8 cellular contexts compared by ENCODE assay signal in the genomic region with DNA sequence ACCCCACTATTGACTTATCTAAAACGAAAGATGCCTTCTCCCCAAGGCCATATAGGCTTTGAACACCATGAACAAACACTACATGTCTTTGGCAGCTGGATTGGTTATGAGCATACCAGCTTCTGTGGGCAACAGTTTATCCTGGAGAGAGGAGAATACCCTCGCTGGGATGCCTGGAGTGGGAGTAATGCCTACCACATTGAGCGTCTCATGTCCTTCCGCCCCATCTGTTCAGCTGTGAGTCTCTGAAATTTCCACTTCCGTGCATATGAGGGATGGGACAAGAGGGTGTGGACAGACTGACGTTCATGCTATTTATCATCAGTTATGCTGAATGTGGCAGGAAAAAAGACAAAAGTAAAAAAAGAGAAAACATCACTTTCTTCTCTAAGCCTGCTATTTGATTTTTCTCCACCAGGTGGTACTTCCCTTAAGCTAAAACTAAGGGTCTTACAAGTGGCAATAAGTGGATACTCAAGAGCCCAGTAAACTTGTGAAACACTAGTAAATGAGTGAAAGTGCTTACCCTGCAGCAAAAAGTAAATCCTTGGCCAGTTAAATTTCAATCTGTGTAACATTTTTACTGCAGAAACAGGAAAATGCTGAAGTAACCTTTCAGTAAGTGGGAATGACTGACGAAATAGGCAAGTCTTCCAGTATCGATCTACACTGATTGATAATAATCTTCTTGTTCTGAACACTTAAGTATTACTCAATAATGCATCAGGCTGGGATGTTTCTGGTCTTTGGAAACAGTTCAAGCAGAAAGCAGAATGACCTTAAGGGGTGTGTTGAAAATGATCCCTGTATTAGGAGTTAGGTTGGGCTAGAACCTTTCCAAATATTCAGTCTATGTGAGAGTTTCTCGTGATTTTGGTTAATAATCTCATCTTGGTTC. TPM values are rescaled to one million over a fixed set of nuclear protein-coding genes. Genes with fewer than 3 reads are reported as not detected.
A peak's percentile ranks its signal among the peaks of the same experiment; 100 is the strongest.
DNase-seq lines count a peak whose midpoint lies in the region; ATAC-seq and TF ChIP-seq lines count a peak whose summit lies in the region.

No MANE protein-coding gene starts in this region.

- no peaks in the 10 kb centered on the region for H3K9me2 ChIP-seq in neural cell (ENCODE audit: insufficient read depth, low read length)

- H2AFZ ChIP-seq in DND-41 (ENCODE audit: low read depth, low read length): no peak overlapping the region
- H2AFZ ChIP-seq in mammary epithelial cell (ENCODE audit: low read depth, low read length): no peak overlapping the region
- no peak overlapping the region for H2AFZ ChIP-seq in neural cell (ENCODE audit: low read depth, low read length)

- BruUV-seq in mammary epithelial cell (replicated peaks; lab: Mats Ljungman, UMichigan): TSS peak; percentile 2

- no peak overlapping the region for H3K27ac ChIP-seq in DND-41 (ENCODE audit: low read length)
- H3K27ac ChIP-seq in mammary epithelial cell (ENCODE audit: insufficient read depth, low read depth, low read length): no peak overlapping the region
- H3K27ac ChIP-seq in neural cell (ENCODE audit: low read length): no peak overlapping the region

- no peak for ATAC-seq in DND-41 (ENCODE audit: insufficient read depth, low read depth)
- no peak for ATAC-seq in HG03521 (IDR thresholded peaks at IDR 0.05; ENCODE audit: unreplicated experiment)
- no peak for ATAC-seq in Right ventricle myocardium superior (ENCODE audit: poor library complexity)

- no peaks in the 10 kb centered on the region for H3K9me3 ChIP-seq in DND-41 (ENCODE audit: insufficient read depth, low read length, severe bottlenecking)
- no peaks in the 10 kb centered on the region for H3K9me3 ChIP-seq in mammary epithelial cell (replicated peaks; ENCODE audit: insufficient read depth, low read length)
- H3K9me3 ChIP-seq in neural cell (ENCODE audit: low read length): no peaks in the 10 kb centered on the region

- H3K36me3 ChIP-seq in DND-41 (ENCODE audit: insufficient read depth, low read length) (peaks cover 19% of the 10 kb centered on the region), mammary epithelial cell (ENCODE audit: insufficient read depth, low read length) (no peaks in the 10 kb centered on the region), neural cell (ENCODE audit: insufficient read depth, low read length) (no peaks in the 10 kb centered on the region)

- WGBS in mammary epithelial cell (ENCODE audit: low coverage, missing lambda C conversion rate): 77% methylated on average over 9 of the region's 9 CpGs

- H3K27me3 ChIP-seq in DND-41 (ENCODE audit: insufficient read depth, low read length, poor library complexity) (no peaks in the 10 kb centered on the region), mammary epithelial cell (ENCODE audit: insufficient read depth, low read length) (no peaks in the 10 kb centered on the region), neural cell (ENCODE audit: insufficient read depth, low read depth, low read length) (no peaks in the 10 kb centered on the region)

- H3K79me2 ChIP-seq in DND-41 (ENCODE audit: insufficient read depth, low read length) (no peaks in the 10 kb centered on the region), mammary epithelial cell (ENCODE audit: insufficient read depth, low read length) (peaks cover 8% of the 10 kb centered on the region), neural cell (replicated peaks; ENCODE audit: insufficient read depth, low read length) (no peaks in the 10 kb centered on the region)

- intact Hi-C loops in mammary epithelial cell (cut with micrococcal nuclease) (loop anchor here (5.0 kb wide), 1 partner anchor 100 kb away; no protein-coding TSS in a partner anchor), Right ventricle myocardium superior (cut with DNase I) (no loop called here)

- H3K4me1 ChIP-seq in DND-41 (ENCODE audit: insufficient read depth, low read length): no peaks in the 10 kb centered on the region
- peaks cover 6% of the 10 kb centered on the region for H3K4me1 ChIP-seq in mammary epithelial cell (ENCODE audit: insufficient read depth, low read length)

- no peak for TF ChIP-seq RAD21 in neural cell (conservative IDR thresholded peaks at IDR 0.05)

- no peak for DNase-seq in DND-41
- peak; percentile 34 for DNase-seq in LHCN-M2 (ENCODE audit: low read depth)
- DNase-seq in mammary epithelial cell: no peak
- no peak for DNase-seq in Right ventricle myocardium superior
- no peak for DNase-seq in activated CD4-positive, alpha-beta T cell treated with anti-CD3 and anti-CD28 coated beads, Interleukin-2, amount 50 U/mL, for 4 hours
- DNase-seq in SK-N-DZ (ENCODE audit: low spot score): no peak

- no peak overlapping the region for H3K4me3 ChIP-seq in DND-41 (ENCODE audit: low read depth in 1 of 2, low read length in 2 of 2)
- H3K4me3 ChIP-seq in mammary epithelial cell (replicated peaks in 1 of 3; ENCODE audit: insufficient read depth in 1 of 3, low read depth in 2 of 3, low read length in 3 of 3): no peak overlapping the region
- no peak overlapping the region for H3K4me3 ChIP-seq in neural cell (ENCODE audit: low read length)

- in situ Hi-C loops in mammary epithelial cell (cut with MboI; ENCODE audit: low sequenced_read_pairs in 2 of 2): no loop called here

- CTCF ChIA-PET in mammary epithelial cell (lab: Charles Lee; ENCODE audit: low non-redundant PET): no interaction called here

- dilution Hi-C loops in mammary epithelial cell (cut with HindIII; ENCODE audit: low sequenced_read_pairs): no loop called here

- H3K4me2 ChIP-seq in DND-41 (ENCODE audit: insufficient read depth, low read length): no peak overlapping the region
- H3K4me2 ChIP-seq in mammary epithelial cell (ENCODE audit: insufficient read depth, low read depth, low read length): no peak overlapping the region
- no peak overlapping the region for H3K4me2 ChIP-seq in neural cell (ENCODE audit: low read length)

- H3K9ac ChIP-seq in DND-41 (ENCODE audit: low read depth, low read length) (no peak overlapping the region), mammary epithelial cell (ENCODE audit: insufficient read depth, low read length) (no peak overlapping the region), neural cell (ENCODE audit: low read length) (no peak overlapping the region)

- H4K20me1 ChIP-seq in DND-41 (ENCODE audit: insufficient read depth, low read length) (peaks cover 21% of the 10 kb centered on the region), mammary epithelial cell (ENCODE audit: insufficient read depth, low read length) (no peaks in the 10 kb centered on the region), neural cell (ENCODE audit: insufficient read depth) (no peaks in the 10 kb centered on the region)

- H3F3A ChIP-seq in neural cell (ENCODE audit: insufficient read depth, low read length, poor library complexity, severe bottlenecking): no peaks in the 10 kb centered on the region

- TF ChIP-seq CTCF in DND-41 (IDR thresholded peaks at IDR 0.05; ENCODE audit: borderline replicate concordance, extremely low read depth, low read length, poor library complexity, severe bottlenecking) (peak; percentile 64), mammary epithelial cell (conservative IDR thresholded peaks at IDR 0.05 in 1 of 2, IDR thresholded peaks at IDR 0.05 in 1 of 2; ENCODE audit: extremely low read depth in 1 of 2, insufficient read depth in 1 of 2, low read depth in 1 of 2, low read length in 2 of 2) (peak; percentile 37 to 47), neural cell (IDR thresholded peaks at IDR 0.05; ENCODE audit: poor library complexity, severe bottlenecking) (peak; percentile 48)

- no peak for TF ChIP-seq EP300 in neural cell (conservative IDR thresholded peaks at IDR 0.05; ENCODE audit: poor library complexity, severe bottlenecking)

TF ChIP-seq in neural cell, 6 proteins besides CTCF, POLR2A, EP300 and RAD21 (continues in another document):
- no peak for TF ChIP-seq REST (IDR thresholded peaks at IDR 0.05; ENCODE audit: borderline replicate concordance)
- no peak for TF ChIP-seq TAF1 (IDR thresholded peaks at IDR 0.05; ENCODE audit: low read depth)
- no peak for TF ChIP-seq POLR2AphosphoS5 (IDR thresholded peaks at IDR 0.05)
- peak; percentile 15 for TF ChIP-seq SMC3 (conservative IDR thresholded peaks at IDR 0.05; ENCODE audit: poor library complexity)

RNA-seq across cellular contexts. Expression of gene CRYBA1, which starts 5.6 kb away (rescaled TPM):
- not detected in 2 replicates for total RNA-seq in LHCN-M2 (2014; rRNA removed)
- not detected for polyA plus RNA-seq in LHCN-M2 (2012)
- total RNA-seq in mammary epithelial cell: not detected
- polyA plus RNA-seq in mammary epithelial cell: not detected
- polyA minus RNA-seq in mammary epithelial cell: not detected
- polyA plus RNA-seq in neural cell: not detected in 2 replicates
- polyA minus RNA-seq in neural cell: not detected in 2 replicates
- total RNA-seq in Right ventricle myocardium superior: not detected
- polyA plus RNA-seq in SK-N-DZ (2014; cell fraction: cytosol; rRNA removed): not detected in 2 replicates
- polyA plus RNA-seq in SK-N-DZ (2014; cell fraction: nucleus; rRNA removed): not detected in 2 replicates

RNA-seq across cellular contexts. Expression of gene NUFIP2, which starts 41.7 kb away (rescaled TPM):
- total RNA-seq in LHCN-M2 (2014; rRNA removed): 32.1 and 34.8 TPM in 2 replicates
- polyA plus RNA-seq in LHCN-M2 (2012): 8.8 TPM
- 10 to 100 TPM; 57.2 to 72.3 TPM for total RNA-seq in mammary epithelial cell
- polyA plus RNA-seq in mammary epithelial cell: 25.4 TPM
- polyA minus RNA-seq in mammary epithelial cell: 29.4 TPM
- 20.9 and 22.4 TPM in 2 replicates for polyA plus RNA-seq in neural cell
- polyA minus RNA-seq in neural cell: 64.0 and 67.7 TPM in 2 replicates
- 38.4 TPM for total RNA-seq in Right ventricle myocardium superior
- polyA plus RNA-seq in SK-N-DZ (2014; cell fraction: cytosol; rRNA removed): 26.5 and 31.7 TPM in 2 replicates
- 21.9 and 25.7 TPM in 2 replicates for polyA plus RNA-seq in SK-N-DZ (2014; cell fraction: nucleus; rRNA removed)
